ENCODE assay signal across 20 cellular contexts in genomic region chr5:134097221-134097620, GRCh38. TPM values are rescaled to one million over a fixed set of nuclear protein-coding genes. Genes with fewer than 3 reads are reported as not detected.
DNase-seq lines count a peak whose midpoint lies in the region; ATAC-seq, FAIRE-seq and TF ChIP-seq lines count a peak whose summit lies in the region.
"Had no signal": no experiment of that assay in that cellular context is flagged by ENCODE, and none has a peak within 500 bp of the region (broad histone marks: within the 10 kb centered on the region; RNA-seq: fewer than 3 reads in every experiment).

No MANE protein-coding gene starts in this region.

- no peaks in the 10 kb centered on the region for H3K36me3 Mint-ChIP-seq in stimulated activated naive CD8-positive, alpha-beta T cell treated with anti-CD3 and anti-CD28 coated beads, Interleukin-15, Interleukin-2, amounts not matched to agents 100 ng/mL and 50 ng/mL, for 24 hours (ENCODE audit: low read depth)
- H3K36me3 Mint-ChIP-seq in activated naive CD4-positive, alpha-beta T cell treated with anti-CD3 and anti-CD28 coated beads, Interleukin-2, amount 50 U/mL, for 72 hours: peaks cover 4 to 32% of the 10 kb centered on the region in 2 donors
- H3K36me3 Mint-ChIP-seq: IgD-negative memory B cell had no signal

- intact Hi-C loops in PC-9 (cut with micrococcal nuclease; ENCODE audit: unreplicated experiment): no loop called here

- H3K4me1 Mint-ChIP-seq in stimulated activated naive CD8-positive, alpha-beta T cell treated with anti-CD3 and anti-CD28 coated beads, Interleukin-15, Interleukin-2, amounts not matched to agents 100 ng/mL and 50 ng/mL, for 24 hours (ENCODE audit: low read depth): peaks cover 82% of the 10 kb centered on the region

- H3K27me3 ChIP-seq in small intestine (ENCODE audit: control insufficient read depth in 2 of 2, insufficient read depth in 2 of 2, low read length in 2 of 2) (no peaks in the 10 kb centered on the region), PC-9 (ENCODE audit: insufficient read depth, low read depth) (no peaks in the 10 kb centered on the region), right atrium auricular region (no peaks in the 10 kb centered on the region)
- H3K27me3 ChIP-seq: left lung, sigmoid colon had no signal

- 71 to 86% (median 81%) methylated on average over 3 of the region's 3 CpGs for WGBS in small intestine, 3 donors

- H3K9me3 ChIP-seq in small intestine (ENCODE audit: control insufficient read depth, low read depth) (no peaks in the 10 kb centered on the region), PC-9 (ENCODE audit: insufficient read depth, low read depth) (no peaks in the 10 kb centered on the region), right atrium auricular region (no peaks in the 10 kb centered on the region)
- H3K9me3 ChIP-seq: left lung, sigmoid colon had no signal

- H3K27ac ChIP-seq in small intestine (ENCODE audit: low read depth in 1 of 2, low read length in 1 of 2) (peak overlapping the region in 1 of 2 donors; percentile 32), PC-9 (no peak overlapping the region), right atrium auricular region (no peak overlapping the region)
- H3K27ac ChIP-seq: left lung had no signal

- no peak for DNase-seq in stimulated activated naive CD8-positive, alpha-beta T cell treated with anti-CD3 and anti-CD28 coated beads, Interleukin-15, Interleukin-2, amounts not matched to agents 100 U/mL and 50 U/mL, for 24 hours
- no peak for DNase-seq in activated naive CD4-positive, alpha-beta T cell treated with anti-CD3 and anti-CD28 coated beads, Interleukin-2, amount 50 U/mL, for 72 hours (ENCODE audit: low spot score in 2 of 2)
- DNase-seq in kidney glomerular epithelial cell (lab: John Stamatoyannopoulos, UW) (peak; percentile 3), small intestine (no peak), PC-9 (no peak), right atrium auricular region (ENCODE audit: low spot score) (no peak)
- DNase-seq: activated B cell treated with CpG ODN at 0.5 μM for 24 hours; activated CD8-positive, alpha-beta memory T cell treated with anti-CD3 and anti-CD28 coated beads, Interleukin-2, amount 50 U/mL, for 4 hours; Calu3; central memory CD4-positive, alpha-beta T cell; effector CD4-positive, alpha-beta T cell; glutamatergic neuron; left lung; NCI-H187; sigmoid colon; stimulated activated CD4-positive, alpha-beta T cell treated with anti-CD3 and anti-CD28 coated beads, Interleukin-1b, Interleukin-23, amount 100 ng/mL, for 48 hours; T-helper 2 cell had no signal

- no peak for TF ChIP-seq CTCF in PC-9 (conservative IDR thresholded peaks at IDR 0.05)
- no peak for TF ChIP-seq CTCF in right atrium auricular region (IDR thresholded peaks at IDR 0.05)

- H3F3A ChIP-seq in PC-9 (ENCODE audit: insufficient read depth, low read depth): peaks cover 24% of the 10 kb centered on the region

- H3K4me1 ChIP-seq in small intestine (ENCODE audit: control insufficient read depth in 2 of 2, insufficient read depth in 1 of 2, low read depth in 1 of 2, low read length in 1 of 2) (peaks cover 3 to 17% of the 10 kb centered on the region in 2 donors), PC-9 (replicated peaks; ENCODE audit: insufficient read depth) (peaks cover 39% of the 10 kb centered on the region), right atrium auricular region (peaks cover 0 to 16% of the 10 kb centered on the region in 2 donors)

- H3K27me3 Mint-ChIP-seq in stimulated activated naive CD8-positive, alpha-beta T cell treated with anti-CD3 and anti-CD28 coated beads, Interleukin-15, Interleukin-2, amounts not matched to agents 100 ng/mL and 50 ng/mL, for 24 hours: no peaks in the 10 kb centered on the region
- H3K27me3 Mint-ChIP-seq: activated B cell treated with CpG ODN at 0.5 μM for 24 hours, IgD-negative memory B cell had no signal

- no peaks in the 10 kb centered on the region for H3K79me2 ChIP-seq in PC-9 (ENCODE audit: low read depth)

- no peaks in the 10 kb centered on the region for H4K20me1 ChIP-seq in PC-9 (ENCODE audit: insufficient read depth)

- no TSS peak for BruUV-seq in PC-9 (replicated peaks; lab: Mats Ljungman, UMichigan)

- no peak overlapping the region for H3K4me3 ChIP-seq in small intestine (ENCODE audit: low read depth in 1 of 2, low read length in 2 of 2)
- H3K4me3 ChIP-seq in PC-9: no peak overlapping the region
- H3K4me3 ChIP-seq in right atrium auricular region: no peak overlapping the region
- H3K4me3 ChIP-seq: left lung, sigmoid colon had no signal

- FAIRE-seq in small intestine (lab: Jason Lieb, UNC): no peak

- H3K4me2 ChIP-seq in PC-9: no peak overlapping the region

- no peak overlapping the region for H2AFZ ChIP-seq in PC-9

- H3K9me2 ChIP-seq in PC-9 (ENCODE audit: insufficient read depth): no peaks in the 10 kb centered on the region

- peak overlapping the region; percentile 49 for H3K27ac Mint-ChIP-seq in stimulated activated naive CD8-positive, alpha-beta T cell treated with anti-CD3 and anti-CD28 coated beads, Interleukin-15, Interleukin-2, amounts not matched to agents 100 ng/mL and 50 ng/mL, for 24 hours
- peak overlapping the region; percentile 12 to 93 for H3K27ac Mint-ChIP-seq in activated naive CD4-positive, alpha-beta T cell treated with anti-CD3 and anti-CD28 coated beads, Interleukin-2, amount 50 U/mL, for 72 hours
- H3K27ac Mint-ChIP-seq: activated B cell treated with CpG ODN at 0.5 μM for 24 hours had no signal

- CTCF ChIA-PET in PC-9 (lab: Charles Lee): no interaction called here

- H3K36me3 ChIP-seq in small intestine (ENCODE audit: control insufficient read depth in 2 of 2, insufficient read depth in 2 of 2, low read length in 2 of 2) (no peaks in the 10 kb centered on the region), PC-9 (ENCODE audit: low read depth) (no peaks in the 10 kb centered on the region), right atrium auricular region (no peaks in the 10 kb centered on the region)
- H3K36me3 ChIP-seq: left lung, sigmoid colon had no signal

- POLR2A ChIA-PET in PC-9 (lab: Charles Lee; ENCODE audit: unreplicated experiment): no interaction called here

- H3K4me3 Mint-ChIP-seq in stimulated activated naive CD8-positive, alpha-beta T cell treated with anti-CD3 and anti-CD28 coated beads, Interleukin-15, Interleukin-2, amounts not matched to agents 100 ng/mL and 50 ng/mL, for 24 hours: peak overlapping the region; percentile 31
- H3K4me3 Mint-ChIP-seq: activated B cell treated with CpG ODN at 0.5 μM for 24 hours had no signal

- H3K9me3 Mint-ChIP-seq in stimulated activated naive CD8-positive, alpha-beta T cell treated with anti-CD3 and anti-CD28 coated beads, Interleukin-15, Interleukin-2, amounts not matched to agents 100 ng/mL and 50 ng/mL, for 24 hours: no peaks in the 10 kb centered on the region
- no peaks in the 10 kb centered on the region for H3K9me3 Mint-ChIP-seq in activated naive CD4-positive, alpha-beta T cell treated with anti-CD3 and anti-CD28 coated beads, Interleukin-2, amount 50 U/mL, for 72 hours
- H3K9me3 Mint-ChIP-seq: activated B cell treated with CpG ODN at 0.5 μM for 24 hours, IgD-negative memory B cell had no signal

- no peak for ATAC-seq in stimulated activated naive CD8-positive, alpha-beta T cell treated with anti-CD3 and anti-CD28 coated beads, Interleukin-15, Interleukin-2, amounts not matched to agents 100 U/mL and 50 U/mL, for 24 hours
- ATAC-seq in activated naive CD4-positive, alpha-beta T cell treated with anti-CD3 and anti-CD28 coated beads, Interleukin-2, amount 50 U/mL, for 72 hours: no peak
- ATAC-seq: left lung, Right ventricle myocardium inferior had no signal

RNA-seq across cellular contexts. Expression of gene TCF7, which starts 17.3 kb away (rescaled TPM):
- 100 to 1,000 TPM in 1 of 2 donors, 10 to 100 TPM in 1; 93.5 to 229 TPM for total RNA-seq in activated naive CD4-positive, alpha-beta T cell treated with anti-CD3 and anti-CD28 coated beads, Interleukin-2, amount 50 U/mL, for 72 hours
- polyA plus RNA-seq in small intestine: 10 to 100 TPM; 11.3 to 13.3 (median 11.4) TPM
- total RNA-seq in PC-9 (2021): 8.9 and 13.0 TPM in 2 replicates
- 1 to 10 TPM; 1.3 to 1.7 TPM for total RNA-seq in right atrium auricular region
